In genomic region chr6:164927288-164928040, GRCh38 we compare ENCODE assay signal across 1 cellular context.
TF ChIP-seq lines count a peak whose summit lies in the region.

No MANE protein-coding gene starts in this region.

TF ChIP-seq in HepG2, 621 proteins besides CTCF, POLR2A, EP300 and RAD21 (continued from another document and continues in another):
- TF ChIP-seq, protein P1, sequence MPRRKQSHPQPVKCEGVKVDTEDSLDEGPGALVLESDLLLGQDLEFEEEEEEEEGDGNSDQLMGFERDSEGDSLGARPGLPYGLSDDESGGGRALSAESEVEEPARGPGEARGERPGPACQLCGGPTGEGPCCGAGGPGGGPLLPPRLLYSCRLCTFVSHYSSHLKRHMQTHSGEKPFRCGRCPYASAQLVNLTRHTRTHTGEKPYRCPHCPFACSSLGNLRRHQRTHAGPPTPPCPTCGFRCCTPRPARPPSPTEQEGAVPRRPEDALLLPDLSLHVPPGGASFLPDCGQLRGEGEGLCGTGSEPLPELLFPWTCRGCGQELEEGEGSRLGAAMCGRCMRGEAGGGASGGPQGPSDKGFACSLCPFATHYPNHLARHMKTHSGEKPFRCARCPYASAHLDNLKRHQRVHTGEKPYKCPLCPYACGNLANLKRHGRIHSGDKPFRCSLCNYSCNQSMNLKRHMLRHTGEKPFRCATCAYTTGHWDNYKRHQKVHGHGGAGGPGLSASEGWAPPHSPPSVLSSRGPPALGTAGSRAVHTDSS (CRISPR knock-in tag; conservative IDR thresholded peaks at IDR 0.05) = 0 out of 2 replicates have a peak, but pooled peaks have one; percentile 63
- TF ChIP-seq SRY (CRISPR knock-in tag; IDR thresholded peaks at IDR 0.05) (0 out of 2 replicates have a peak, but pooled peaks have one; percentile 53), ZNF687 (CRISPR knock-in tag; IDR thresholded peaks at IDR 0.05) (peak; percentile 34), YY1 (IDR thresholded peaks at IDR 0.05; ENCODE audit: insufficient read depth, insufficient replicate concordance, low read depth, low read length) (peak; percentile 53), SRF (IDR thresholded peaks at IDR 0.05; ENCODE audit: low read depth, low read length) (no peak), RXRA (CRISPR knock-in tag; IDR thresholded peaks at IDR 0.05) (no peak), THAP8 (CRISPR knock-in tag; IDR thresholded peaks at IDR 0.05; ENCODE audit: borderline replicate concordance) (no peak), ZNF501 (CRISPR knock-in tag; IDR thresholded peaks at IDR 0.05) (0 out of 2 replicates have a peak, but pooled peaks have one; percentile 22), FOXJ3 (CRISPR knock-in tag; IDR thresholded peaks at IDR 0.05; ENCODE audit: borderline replicate concordance) (0 out of 2 replicates have a peak, but pooled peaks have one; percentile 31), ZNF282 (IDR thresholded peaks at IDR 0.05; ENCODE audit: partially characterized antibody) (no peak), MTA3 (CRISPR knock-in tag; IDR thresholded peaks at IDR 0.05) (no peak), SALL1 (CRISPR knock-in tag; IDR thresholded peaks at IDR 0.05) (peak; percentile 29; the same call in 1 of the 2 replicates), ZMYM2 (CRISPR knock-in tag; IDR thresholded peaks at IDR 0.05) (no peak), DMAP1 (CRISPR knock-in tag; IDR thresholded peaks at IDR 0.05) (no peak), ARNTL (CRISPR knock-in tag; IDR thresholded peaks at IDR 0.05) (no peak), WIZ (CRISPR knock-in tag; IDR thresholded peaks at IDR 0.05) (no peak), HMGXB3 (CRISPR knock-in tag; IDR thresholded peaks at IDR 0.05; ENCODE audit: borderline replicate concordance) (0 out of 2 replicates have a peak, but pooled peaks have one; percentile 23), RBAK (CRISPR knock-in tag; IDR thresholded peaks at IDR 0.05) (no peak), SP4 (CRISPR knock-in tag; IDR thresholded peaks at IDR 0.05) (0 out of 2 replicates have a peak, but pooled peaks have one; percentile 27), FOSL2 (CRISPR knock-in tag; IDR thresholded peaks at IDR 0.05) (0 out of 2 replicates have a peak, but pooled peaks have one; percentile 27), TP53 (CRISPR knock-in tag; conservative IDR thresholded peaks at IDR 0.05) (0 out of 2 replicates have a peak, but pooled peaks have one; percentile 53), NFRKB (IDR thresholded peaks at IDR 0.05) (no peak), RFXAP (CRISPR knock-in tag; IDR thresholded peaks at IDR 0.05; ENCODE audit: borderline replicate concordance) (0 out of 2 replicates have a peak, but pooled peaks have one; percentile 44), HOXA5 (CRISPR knock-in tag; IDR thresholded peaks at IDR 0.05) (0 out of 2 replicates have a peak, but pooled peaks have one; percentile 26), IRF2 (CRISPR knock-in tag; IDR thresholded peaks at IDR 0.05) (peak; percentile 40; the same call in 1 of the 2 replicates), ESRRA (CRISPR knock-in tag; IDR thresholded peaks at IDR 0.05; ENCODE audit: low read depth) (no peak), RXRB (CRISPR knock-in tag; IDR thresholded peaks at IDR 0.05; ENCODE audit: borderline replicate concordance) (no peak), TOE1 (CRISPR knock-in tag; IDR thresholded peaks at IDR 0.05) (0 out of 2 replicates have a peak, but pooled peaks have one; percentile 73), MXD4 (CRISPR knock-in tag; IDR thresholded peaks at IDR 0.05) (no peak), SMAD3 (CRISPR knock-in tag; IDR thresholded peaks at IDR 0.05) (0 out of 2 replicates have a peak, but pooled peaks have one; percentile 46), XRCC5 (optimal IDR thresholded peaks at IDR 0.05; ENCODE audit: low read length) (peak; percentile 78), ZKSCAN5 (CRISPR knock-in tag; IDR thresholded peaks at IDR 0.05) (no peak), GABPB1 (CRISPR knock-in tag; IDR thresholded peaks at IDR 0.05) (peak; percentile 31; the same call in 1 of the 2 replicates)
- TF ChIP-seq, protein P2, sequence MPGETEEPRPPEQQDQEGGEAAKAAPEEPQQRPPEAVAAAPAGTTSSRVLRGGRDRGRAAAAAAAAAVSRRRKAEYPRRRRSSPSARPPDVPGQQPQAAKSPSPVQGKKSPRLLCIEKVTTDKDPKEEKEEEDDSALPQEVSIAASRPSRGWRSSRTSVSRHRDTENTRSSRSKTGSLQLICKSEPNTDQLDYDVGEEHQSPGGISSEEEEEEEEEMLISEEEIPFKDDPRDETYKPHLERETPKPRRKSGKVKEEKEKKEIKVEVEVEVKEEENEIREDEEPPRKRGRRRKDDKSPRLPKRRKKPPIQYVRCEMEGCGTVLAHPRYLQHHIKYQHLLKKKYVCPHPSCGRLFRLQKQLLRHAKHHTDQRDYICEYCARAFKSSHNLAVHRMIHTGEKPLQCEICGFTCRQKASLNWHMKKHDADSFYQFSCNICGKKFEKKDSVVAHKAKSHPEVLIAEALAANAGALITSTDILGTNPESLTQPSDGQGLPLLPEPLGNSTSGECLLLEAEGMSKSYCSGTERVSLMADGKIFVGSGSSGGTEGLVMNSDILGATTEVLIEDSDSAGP (CRISPR knock-in tag; IDR thresholded peaks at IDR 0.05; ENCODE audit: borderline replicate concordance) = 0 out of 2 replicates have a peak, but pooled peaks have one; percentile 25
- TF ChIP-seq, protein P3, sequence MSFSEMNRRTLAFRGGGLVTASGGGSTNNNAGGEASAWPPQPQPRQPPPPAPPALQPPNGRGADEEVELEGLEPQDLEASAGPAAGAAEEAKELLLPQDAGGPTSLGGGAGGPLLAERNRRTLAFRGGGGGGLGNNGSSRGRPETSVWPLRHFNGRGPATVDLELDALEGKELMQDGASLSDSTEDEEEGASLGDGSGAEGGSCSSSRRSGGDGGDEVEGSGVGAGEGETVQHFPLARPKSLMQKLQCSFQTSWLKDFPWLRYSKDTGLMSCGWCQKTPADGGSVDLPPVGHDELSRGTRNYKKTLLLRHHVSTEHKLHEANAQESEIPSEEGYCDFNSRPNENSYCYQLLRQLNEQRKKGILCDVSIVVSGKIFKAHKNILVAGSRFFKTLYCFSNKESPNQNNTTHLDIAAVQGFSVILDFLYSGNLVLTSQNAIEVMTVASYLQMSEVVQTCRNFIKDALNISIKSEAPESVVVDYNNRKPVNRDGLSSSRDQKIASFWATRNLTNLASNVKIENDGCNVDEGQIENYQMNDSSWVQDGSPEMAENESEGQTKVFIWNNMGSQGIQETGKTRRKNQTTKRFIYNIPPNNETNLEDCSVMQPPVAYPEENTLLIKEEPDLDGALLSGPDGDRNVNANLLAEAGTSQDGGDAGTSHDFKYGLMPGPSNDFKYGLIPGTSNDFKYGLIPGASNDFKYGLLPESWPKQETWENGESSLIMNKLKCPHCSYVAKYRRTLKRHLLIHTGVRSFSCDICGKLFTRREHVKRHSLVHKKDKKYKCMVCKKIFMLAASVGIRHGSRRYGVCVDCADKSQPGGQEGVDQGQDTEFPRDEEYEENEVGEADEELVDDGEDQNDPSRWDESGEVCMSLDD (CRISPR knock-in tag; IDR thresholded peaks at IDR 0.05; ENCODE audit: borderline replicate concordance) = no peak
- TF ChIP-seq, protein P4, sequence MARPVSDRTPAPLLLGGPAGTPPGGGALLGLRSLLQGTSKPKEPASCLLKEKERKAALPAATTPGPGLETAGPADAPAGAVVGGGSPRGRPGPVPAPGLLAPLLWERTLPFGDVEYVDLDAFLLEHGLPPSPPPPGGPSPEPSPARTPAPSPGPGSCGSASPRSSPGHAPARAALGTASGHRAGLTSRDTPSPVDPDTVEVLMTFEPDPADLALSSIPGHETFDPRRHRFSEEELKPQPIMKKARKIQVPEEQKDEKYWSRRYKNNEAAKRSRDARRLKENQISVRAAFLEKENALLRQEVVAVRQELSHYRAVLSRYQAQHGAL (CRISPR knock-in tag; IDR thresholded peaks at IDR 0.05; ENCODE audit: not compliant biosample characterization) = no peak
- TF ChIP-seq, protein P5, sequence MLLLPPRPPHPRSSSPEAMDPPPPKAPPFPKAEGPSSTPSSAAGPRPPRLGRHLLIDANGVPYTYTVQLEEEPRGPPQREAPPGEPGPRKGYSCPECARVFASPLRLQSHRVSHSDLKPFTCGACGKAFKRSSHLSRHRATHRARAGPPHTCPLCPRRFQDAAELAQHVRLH (CRISPR knock-in tag; IDR thresholded peaks at IDR 0.05; ENCODE audit: borderline replicate concordance, low read depth) = no peak
- TF ChIP-seq, protein P6, sequence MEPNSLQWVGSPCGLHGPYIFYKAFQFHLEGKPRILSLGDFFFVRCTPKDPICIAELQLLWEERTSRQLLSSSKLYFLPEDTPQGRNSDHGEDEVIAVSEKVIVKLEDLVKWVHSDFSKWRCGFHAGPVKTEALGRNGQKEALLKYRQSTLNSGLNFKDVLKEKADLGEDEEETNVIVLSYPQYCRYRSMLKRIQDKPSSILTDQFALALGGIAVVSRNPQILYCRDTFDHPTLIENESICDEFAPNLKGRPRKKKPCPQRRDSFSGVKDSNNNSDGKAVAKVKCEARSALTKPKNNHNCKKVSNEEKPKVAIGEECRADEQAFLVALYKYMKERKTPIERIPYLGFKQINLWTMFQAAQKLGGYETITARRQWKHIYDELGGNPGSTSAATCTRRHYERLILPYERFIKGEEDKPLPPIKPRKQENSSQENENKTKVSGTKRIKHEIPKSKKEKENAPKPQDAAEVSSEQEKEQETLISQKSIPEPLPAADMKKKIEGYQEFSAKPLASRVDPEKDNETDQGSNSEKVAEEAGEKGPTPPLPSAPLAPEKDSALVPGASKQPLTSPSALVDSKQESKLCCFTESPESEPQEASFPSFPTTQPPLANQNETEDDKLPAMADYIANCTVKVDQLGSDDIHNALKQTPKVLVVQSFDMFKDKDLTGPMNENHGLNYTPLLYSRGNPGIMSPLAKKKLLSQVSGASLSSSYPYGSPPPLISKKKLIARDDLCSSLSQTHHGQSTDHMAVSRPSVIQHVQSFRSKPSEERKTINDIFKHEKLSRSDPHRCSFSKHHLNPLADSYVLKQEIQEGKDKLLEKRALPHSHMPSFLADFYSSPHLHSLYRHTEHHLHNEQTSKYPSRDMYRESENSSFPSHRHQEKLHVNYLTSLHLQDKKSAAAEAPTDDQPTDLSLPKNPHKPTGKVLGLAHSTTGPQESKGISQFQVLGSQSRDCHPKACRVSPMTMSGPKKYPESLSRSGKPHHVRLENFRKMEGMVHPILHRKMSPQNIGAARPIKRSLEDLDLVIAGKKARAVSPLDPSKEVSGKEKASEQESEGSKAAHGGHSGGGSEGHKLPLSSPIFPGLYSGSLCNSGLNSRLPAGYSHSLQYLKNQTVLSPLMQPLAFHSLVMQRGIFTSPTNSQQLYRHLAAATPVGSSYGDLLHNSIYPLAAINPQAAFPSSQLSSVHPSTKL (CRISPR knock-in tag; IDR thresholded peaks at IDR 0.05) = 0 out of 2 replicates have a peak, but pooled peaks have one; percentile 20
- TF ChIP-seq, protein P7, sequence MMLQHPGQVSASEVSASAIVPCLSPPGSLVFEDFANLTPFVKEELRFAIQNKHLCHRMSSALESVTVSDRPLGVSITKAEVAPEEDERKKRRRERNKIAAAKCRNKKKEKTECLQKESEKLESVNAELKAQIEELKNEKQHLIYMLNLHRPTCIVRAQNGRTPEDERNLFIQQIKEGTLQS (CRISPR knock-in tag; IDR thresholded peaks at IDR 0.05) = no peak
